Comparison of ENCODE assay signal across 27 cellular contexts in genomic region chr10:54906940-54907339, GRCh38.
DNase-seq lines count a peak whose midpoint lies in the region; ATAC-seq, FAIRE-seq and TF ChIP-seq lines count a peak whose summit lies in the region.
"Had no signal": no experiment of that assay in that cellular context is flagged by ENCODE, and none has a peak within 500 bp of the region (broad histone marks: within the 10 kb centered on the region; RNA-seq: fewer than 3 reads in every experiment).

No MANE protein-coding gene starts in this region.

- TF ChIP-seq RAD21 in HepG2 (CRISPR knock-in tag; IDR thresholded peaks at IDR 0.05), result no peak
- no peak for TF ChIP-seq RAD21 in IMR-90 (IDR thresholded peaks at IDR 0.05; ENCODE audit: low read length)
- TF ChIP-seq RAD21 in H1 (IDR thresholded peaks at IDR 0.05 in 1 of 2, conservative IDR thresholded peaks at IDR 0.05 in 1 of 2; ENCODE audit: low read depth in 2 of 2, low read length in 2 of 2), result no peak

- CTCF ChIA-PET in HepG2 (lab: Yijun Ruan, JAX; ENCODE audit: low intra/inter-chr PET ratio, low total read pairs) (no interaction called here), IMR-90 (lab: Yijun Ruan, JAX) (interaction anchor here (0.5 kb wide), 1 partner anchor 1664 kb away, joined by 3 read pairs; no protein-coding TSS in a partner anchor), H1 (lab: Charles Lee; ENCODE audit: partially characterized antibody) (interaction anchor here (1.4 to 2.3 kb wide), 2 partner anchors 10 to 16 kb away, joined by 3 to 6 read pairs; no protein-coding TSS in a partner anchor)

- no peak overlapping the region for H3K4me3 Mint-ChIP-seq in activated CD4-positive, alpha-beta T cell treated with anti-CD3 and anti-CD28 coated beads, Interleukin-2, amount 10 ng/mL, durations not matched to agents 24 days and 14 days
- no peak overlapping the region for H3K4me3 Mint-ChIP-seq in stimulated activated effector memory CD8-positive, alpha-beta T cell treated with anti-CD3 and anti-CD28 coated beads, Interleukin-12 subunit alpha, Interleukin-12 subunit beta, amount 100 ng/mL, for 72 hours
- H3K4me3 Mint-ChIP-seq: CD14-positive monocyte; CD4-positive, alpha-beta memory T cell; CD4-positive, CD25-positive, alpha-beta regulatory T cell; CD8-positive, alpha-beta memory T cell had no signal

- no peak overlapping the region for H3K4me2 ChIP-seq in HepG2 (ENCODE audit: low read depth, low read length)
- no peak overlapping the region for H3K4me2 ChIP-seq in IMR-90 (ENCODE audit: low read depth, low read length)
- no peak overlapping the region for H3K4me2 ChIP-seq in H1 (ENCODE audit: insufficient read depth in 1 of 2, low read depth in 2 of 2, low read length in 2 of 2)
- H3K4me2 ChIP-seq: BLaER1 had no signal

- H2BK15ac ChIP-seq in IMR-90 (ENCODE audit: low read depth, low read length) (no peak overlapping the region), H1 (ENCODE audit: low read length) (no peak overlapping the region)

- H3K18ac ChIP-seq in IMR-90 (ENCODE audit: low read depth, low read length) (no peak overlapping the region), H1 (ENCODE audit: extremely low read depth, low read length) (no peak overlapping the region)

- in situ Hi-C loops in HepG2 (cut with HindIII; ENCODE audit: extremely low pct_ligation_motif_present, low pct_unique_long_range_greater_than_20kb) (no loop called here), IMR-90 (cut with MboI; ENCODE audit: low sequenced_read_pairs) (no loop called here)

- no peak for DNase-seq in HepG2 (ENCODE audit: low spot score)
- no peak for DNase-seq in right lobe of liver
- no peak for DNase-seq in IMR-90
- DNase-seq in H1 (ENCODE audit: low read depth in 1 of 2, low spot score in 2 of 2), result no peak
- no peak for DNase-seq in activated CD4-positive, alpha-beta T cell treated with anti-CD3 and anti-CD28 coated beads, Interleukin-2, amount 10 ng/mL, durations not matched to agents 24 days and 14 days
- no peak for DNase-seq in SIG-M5 (lab: John Stamatoyannopoulos, UW)
- DNase-seq in stimulated activated effector memory CD8-positive, alpha-beta T cell treated with anti-CD3 and anti-CD28 coated beads, Interleukin-12 subunit alpha, Interleukin-12 subunit beta, amount 100 ng/mL, for 72 hours (ENCODE audit: low spot score in 2 of 2), result no peak
- DNase-seq: ACHN; BE2C; C1 segment of cervical spinal cord; CD4-positive, alpha-beta memory T cell; CD4-positive, CD25-positive, alpha-beta regulatory T cell; CD8-positive, alpha-beta memory T cell; COR-L47; DMS 273 treated with DMSO at 0.1 percent for 48 hours; DMS153; DMS53; DMS79; DND-41; EL; GDM1 had no signal

- TF ChIP-seq EP300 in HepG2 (IDR thresholded peaks at IDR 0.05; ENCODE audit: low read depth in 2 of 2, low read length in 2 of 2) (no peak), HepG2 (CRISPR knock-in tag; IDR thresholded peaks at IDR 0.05; ENCODE audit: borderline replicate concordance) (no peak), H1 (IDR thresholded peaks at IDR 0.05; ENCODE audit: borderline replicate concordance in 1 of 2, low read depth in 2 of 2, low read length in 2 of 2) (no peak)

- no peak overlapping the region for H3K27ac Mint-ChIP-seq in activated CD4-positive, alpha-beta T cell treated with anti-CD3 and anti-CD28 coated beads, Interleukin-2, amount 10 ng/mL, durations not matched to agents 24 days and 14 days
- H3K27ac Mint-ChIP-seq in stimulated activated effector memory CD8-positive, alpha-beta T cell treated with anti-CD3 and anti-CD28 coated beads, Interleukin-12 subunit alpha, Interleukin-12 subunit beta, amount 100 ng/mL, for 72 hours, result no peak overlapping the region
- H3K27ac Mint-ChIP-seq: CD14-positive monocyte; CD4-positive, alpha-beta memory T cell; CD4-positive, CD25-positive, alpha-beta regulatory T cell; CD8-positive, alpha-beta memory T cell had no signal

- H2BK20ac ChIP-seq in IMR-90 (ENCODE audit: low read depth, low read length) (no peak overlapping the region), H1 (ENCODE audit: low read length) (no peak overlapping the region)

- H3K36me3 Mint-ChIP-seq in activated CD4-positive, alpha-beta T cell treated with anti-CD3 and anti-CD28 coated beads, Interleukin-2, amount 10 ng/mL, durations not matched to agents 24 days and 14 days (ENCODE audit: low read depth), result no peaks in the 10 kb centered on the region
- no peaks in the 10 kb centered on the region for H3K36me3 Mint-ChIP-seq in stimulated activated effector memory CD8-positive, alpha-beta T cell treated with anti-CD3 and anti-CD28 coated beads, Interleukin-12 subunit alpha, Interleukin-12 subunit beta, amount 100 ng/mL, for 72 hours
- H3K36me3 Mint-ChIP-seq: CD14-positive monocyte; CD4-positive, alpha-beta memory T cell; CD4-positive, CD25-positive, alpha-beta regulatory T cell; CD8-positive, alpha-beta memory T cell had no signal

- H3K4me1 Mint-ChIP-seq in activated CD4-positive, alpha-beta T cell treated with anti-CD3 and anti-CD28 coated beads, Interleukin-2, amount 10 ng/mL, durations not matched to agents 24 days and 14 days, result no peaks in the 10 kb centered on the region
- no peaks in the 10 kb centered on the region for H3K4me1 Mint-ChIP-seq in stimulated activated effector memory CD8-positive, alpha-beta T cell treated with anti-CD3 and anti-CD28 coated beads, Interleukin-12 subunit alpha, Interleukin-12 subunit beta, amount 100 ng/mL, for 72 hours
- H3K4me1 Mint-ChIP-seq: CD14-positive monocyte; CD4-positive, alpha-beta memory T cell; CD4-positive, CD25-positive, alpha-beta regulatory T cell; CD8-positive, alpha-beta memory T cell had no signal

- H3K27ac ChIP-seq in HepG2 (ENCODE audit: extremely low read length, insufficient read depth, low read length) (no peak overlapping the region), right lobe of liver (no peak overlapping the region), IMR-90 (ENCODE audit: insufficient read depth, low read length) (no peak overlapping the region), H1 (ENCODE audit: low read depth, low read length) (no peak overlapping the region)
- H3K27ac ChIP-seq: 22Rv1, BLaER1 had no signal

- POLR2A ChIA-PET in HepG2 (lab: Yijun Ruan, JAX) (no interaction called here), IMR-90 (lab: Charles Lee; ENCODE audit: unreplicated experiment) (no interaction called here), H1 (lab: Charles Lee; ENCODE audit: partially characterized antibody) (no interaction called here)

- BruUV-seq in HepG2 (replicated peaks; lab: Mats Ljungman, UMichigan), result no TSS peak
- BruUV-seq in IMR-90 (replicated peaks; lab: Mats Ljungman, UMichigan), result no TSS peak

- H3K56ac ChIP-seq in IMR-90 (ENCODE audit: extremely low read depth, insufficient read depth, low read length) (no peak overlapping the region), H1 (replicated peaks; ENCODE audit: insufficient read length, low read depth, low read length) (no peak overlapping the region)

- H3K9me3 ChIP-seq in HepG2 (ENCODE audit: low read length), result no peaks in the 10 kb centered on the region
- H3K9me3 ChIP-seq in right lobe of liver, result no peaks in the 10 kb centered on the region
- peaks cover 11% of the 10 kb centered on the region; the same call in 1 of the 2 replicates for H3K9me3 ChIP-seq in IMR-90 (ENCODE audit: control insufficient read depth, insufficient read depth, low read length)
- H3K9me3 ChIP-seq in H1 (ENCODE audit: insufficient read depth in 2 of 2, low read depth in 1 of 2, low read length in 1 of 2), result peaks cover 2 to 7% of the 10 kb centered on the region in 2 experiments; a peak in 1 of 4 replicates
- H3K9me3 ChIP-seq: BE2C, BLaER1 had no signal

- no peaks in the 10 kb centered on the region for H3K27me3 ChIP-seq in HepG2 (ENCODE audit: control insufficient read depth in 1 of 2, insufficient read depth in 2 of 2, low read length in 2 of 2)
- no peaks in the 10 kb centered on the region for H3K27me3 ChIP-seq in right lobe of liver
- no peaks in the 10 kb centered on the region for H3K27me3 ChIP-seq in IMR-90 (ENCODE audit: control insufficient read depth, insufficient read depth, low read length)
- no peaks in the 10 kb centered on the region for H3K27me3 ChIP-seq in H1 (replicated peaks in 1 of 4; ENCODE audit: control insufficient read depth in 3 of 4, extremely low read depth in 1 of 4, insufficient read depth in 3 of 4, low read length in 3 of 4)
- H3K27me3 ChIP-seq: BE2C, BLaER1 had no signal

- TF ChIP-seq CTCF in HepG2 (CRISPR knock-in tag; IDR thresholded peaks at IDR 0.05) (no peak), right lobe of liver (IDR thresholded peaks at IDR 0.05) (no peak), IMR-90 (conservative IDR thresholded peaks at IDR 0.05; ENCODE audit: low read depth, low read length) (no peak), H1 (IDR thresholded peaks at IDR 0.05; ENCODE audit: control extremely low read depth in 1 of 3, insufficient read depth in 1 of 3, low read depth in 1 of 3, low read length in 3 of 3) (no peak)

- H3K4me1 ChIP-seq in HepG2 (ENCODE audit: insufficient read depth, low read length), result no peaks in the 10 kb centered on the region
- H3K4me1 ChIP-seq in right lobe of liver, result no peaks in the 10 kb centered on the region
- no peaks in the 10 kb centered on the region for H3K4me1 ChIP-seq in IMR-90 (ENCODE audit: control insufficient read depth, insufficient read depth, low read length)
- H3K4me1 ChIP-seq in H1 (replicated peaks in 1 of 4; ENCODE audit: control insufficient read depth in 3 of 4, insufficient read depth in 4 of 4, low read length in 3 of 4), result no peaks in the 10 kb centered on the region
- H3K4me1 ChIP-seq: BLaER1 had no signal

- H3K4ac ChIP-seq in IMR-90 (ENCODE audit: low read depth, low read length) (no peak overlapping the region), H1 (replicated peaks; ENCODE audit: insufficient read length, low read depth, low read length) (no peak overlapping the region)

- H2BK12ac ChIP-seq in H1 (ENCODE audit: low read depth, low read length), result no peak overlapping the region

- H3K23me2 ChIP-seq in H1 (ENCODE audit: low read depth, low read length), result no peaks in the 10 kb centered on the region

- FAIRE-seq in HepG2 (lab: Jason Lieb, UNC) (no peak), H1 (lab: Jason Lieb, UNC) (no peak)
- FAIRE-seq: GM12878, GM12892, GM18507 had no signal

- H4K20me1 ChIP-seq in HepG2 (ENCODE audit: insufficient read depth, low read length) (no peaks in the 10 kb centered on the region), IMR-90 (ENCODE audit: insufficient read depth, low read length) (no peaks in the 10 kb centered on the region), H1 (replicated peaks in 1 of 2; ENCODE audit: control insufficient read depth in 1 of 2, insufficient read depth in 2 of 2, low read length in 2 of 2) (no peaks in the 10 kb centered on the region)
- H4K20me1 ChIP-seq: BLaER1 had no signal

- TF ChIP-seq POLR2A in HepG2 (IDR thresholded peaks at IDR 0.05; ENCODE audit: insufficient read depth in 1 of 2, low read depth in 2 of 2, low read length in 2 of 2) (no peak), right lobe of liver (IDR thresholded peaks at IDR 0.05) (no peak), IMR-90 (IDR thresholded peaks at IDR 0.05; ENCODE audit: low read depth, low read length) (no peak), H1 (IDR thresholded peaks at IDR 0.05; ENCODE audit: control extremely low read depth in 1 of 2, low read depth in 2 of 2, low read length in 2 of 2) (no peak)

- no peak overlapping the region for H4K5ac ChIP-seq in IMR-90 (ENCODE audit: low read depth, low read length)
- H4K5ac ChIP-seq in H1 (ENCODE audit: insufficient read length, low read depth, low read length), result no peak overlapping the region

- no peak overlapping the region for H3K9ac ChIP-seq in HepG2 (ENCODE audit: insufficient read depth, low read depth, low read length)
- no peak overlapping the region for H3K9ac ChIP-seq in IMR-90 (ENCODE audit: low read depth, low read length)
- H3K9ac ChIP-seq in H1 (replicated peaks in 1 of 4; ENCODE audit: extremely low read depth in 1 of 4, low read depth in 3 of 4, low read length in 3 of 4), result no peak overlapping the region
- H3K9ac ChIP-seq: BLaER1 had no signal

- H3K23ac ChIP-seq in IMR-90 (ENCODE audit: low read depth, low read length) (no peak overlapping the region), H1 (ENCODE audit: insufficient read length) (no peak overlapping the region)

- no peaks in the 10 kb centered on the region for H3K36me3 ChIP-seq in HepG2 (replicated peaks in 1 of 2; ENCODE audit: control insufficient read depth in 1 of 2, insufficient read depth in 2 of 2, low read length in 2 of 2)
- no peaks in the 10 kb centered on the region for H3K36me3 ChIP-seq in right lobe of liver
- no peaks in the 10 kb centered on the region for H3K36me3 ChIP-seq in IMR-90 (ENCODE audit: control insufficient read depth, insufficient read depth, low read length)
- no peaks in the 10 kb centered on the region for H3K36me3 ChIP-seq in H1 (ENCODE audit: control insufficient read depth in 2 of 4, insufficient read depth in 4 of 4, low read length in 3 of 4)
- H3K36me3 ChIP-seq: BE2C, BLaER1 had no signal

- H3K14ac ChIP-seq in IMR-90 (replicated peaks; ENCODE audit: low read depth, low read length) (no peak overlapping the region), H1 (ENCODE audit: insufficient read length) (no peak overlapping the region)

- dilution Hi-C loops in IMR-90 (cut with HindIII; ENCODE audit: low sequenced_read_pairs, unreplicated experiment), result no loop called here

- H2BK120ac ChIP-seq in IMR-90 (ENCODE audit: low read depth, low read length), result no peak overlapping the region
- no peak overlapping the region for H2BK120ac ChIP-seq in H1 (replicated peaks; ENCODE audit: low read depth, low read length)

- H2AFZ ChIP-seq in HepG2 (ENCODE audit: low read length) (no peak overlapping the region), IMR-90 (replicated peaks; ENCODE audit: low read length, poor library complexity) (no peak overlapping the region), H1 (ENCODE audit: low read length) (0 out of 2 replicates have a peak overlapping the region, but pooled peaks have one; percentile 75)

- H3K79me2 ChIP-seq in HepG2 (ENCODE audit: insufficient read depth, low read length) (no peaks in the 10 kb centered on the region), H1 (ENCODE audit: control insufficient read depth in 1 of 2, insufficient read depth in 2 of 2, low read length in 2 of 2) (no peaks in the 10 kb centered on the region)

- H2AK5ac ChIP-seq in IMR-90 (ENCODE audit: low read depth, low read length) (no peak overlapping the region), H1 (ENCODE audit: low read depth, low read length) (no peak overlapping the region)

- H4K8ac ChIP-seq in IMR-90 (ENCODE audit: low read depth in 2 of 2, low read length in 2 of 2) (no peak overlapping the region), H1 (ENCODE audit: extremely low read depth, insufficient read depth, low read length) (no peak overlapping the region)

- H3K4me3 ChIP-seq in HepG2 (replicated peaks in 1 of 3; ENCODE audit: insufficient read depth in 1 of 3, low read depth in 2 of 3, low read length in 3 of 3) (no peak overlapping the region), right lobe of liver (no peak overlapping the region), IMR-90 (ENCODE audit: insufficient read depth, low read depth, low read length) (no peak overlapping the region), H1 (ENCODE audit: extremely low read depth in 1 of 4, insufficient read depth in 2 of 4, low read depth in 3 of 4, low read length in 4 of 4) (no peak overlapping the region)
- H3K4me3 ChIP-seq: BLaER1, GM12878 had no signal

- H2BK5ac ChIP-seq in IMR-90 (ENCODE audit: low read depth, low read length, poor library complexity, severe bottlenecking) (no peak overlapping the region), H1 (ENCODE audit: low read depth, low read length) (no peak overlapping the region)

- ATAC-seq in HepG2, result no peak
- ATAC-seq in right lobe of liver, result no peak
- ATAC-seq in IMR-90 (ENCODE audit: low read depth), result no peak
- no peak for ATAC-seq in stimulated activated effector memory CD8-positive, alpha-beta T cell treated with anti-CD3 and anti-CD28 coated beads, Interleukin-12 subunit alpha, Interleukin-12 subunit beta, amount 100 ng/mL, for 72 hours
- ATAC-seq: GM12878 had no signal

- no peaks in the 10 kb centered on the region for H3K9me1 ChIP-seq in IMR-90 (ENCODE audit: insufficient read depth, low read length)

- no peaks in the 10 kb centered on the region for H3K9me3 Mint-ChIP-seq in activated CD4-positive, alpha-beta T cell treated with anti-CD3 and anti-CD28 coated beads, Interleukin-2, amount 10 ng/mL, durations not matched to agents 24 days and 14 days
- H3K9me3 Mint-ChIP-seq in stimulated activated effector memory CD8-positive, alpha-beta T cell treated with anti-CD3 and anti-CD28 coated beads, Interleukin-12 subunit alpha, Interleukin-12 subunit beta, amount 100 ng/mL, for 72 hours, result peaks cover 20% of the 10 kb centered on the region

- H2AK9ac ChIP-seq in IMR-90 (replicated peaks; ENCODE audit: low read depth, low read length, poor library complexity), result no peak overlapping the region

- no peaks in the 10 kb centered on the region for H3K27me3 Mint-ChIP-seq in activated CD4-positive, alpha-beta T cell treated with anti-CD3 and anti-CD28 coated beads, Interleukin-2, amount 10 ng/mL, durations not matched to agents 24 days and 14 days
- H3K27me3 Mint-ChIP-seq: CD4-positive, alpha-beta memory T cell; CD4-positive, CD25-positive, alpha-beta regulatory T cell; CD8-positive, alpha-beta memory T cell had no signal

- H4K91ac ChIP-seq in IMR-90 (ENCODE audit: insufficient read depth, low read depth, low read length), result no peak overlapping the region
- H4K91ac ChIP-seq in H1 (replicated peaks; ENCODE audit: insufficient read length, low read length), result no peak overlapping the region

- intact Hi-C loops in HepG2 (cut with micrococcal nuclease; ENCODE audit: unreplicated experiment) (no loop called here), right lobe of liver (cut with DNase I) (no loop called here), IMR-90 (cut with micrococcal nuclease) (no loop called here)
- intact Hi-C loops in activated CD4-positive, alpha-beta T cell treated with anti-CD3 and anti-CD28 coated beads, Interleukin-2, amount 10 ng/mL, durations not matched to agents 24 days and 14 days (cut with micrococcal nuclease), result no loop called here

- no peaks in the 10 kb centered on the region for H3K79me1 ChIP-seq in IMR-90 (ENCODE audit: low read depth in 1 of 2, low read length in 2 of 2)
- H3K79me1 ChIP-seq in H1 (ENCODE audit: low read depth, low read length), result no peaks in the 10 kb centered on the region

Comparison
In these comparisons a context has a peak if more than half of its experiments do, and no peak if none do; other contexts are left out.
1. Of the 41 proteins assayed by ChIP-seq in both HepG2 and H1: peak only in HepG2: none; only in H1: none; in both: MAFK; in neither: 40.